In the genomic region with DNA sequence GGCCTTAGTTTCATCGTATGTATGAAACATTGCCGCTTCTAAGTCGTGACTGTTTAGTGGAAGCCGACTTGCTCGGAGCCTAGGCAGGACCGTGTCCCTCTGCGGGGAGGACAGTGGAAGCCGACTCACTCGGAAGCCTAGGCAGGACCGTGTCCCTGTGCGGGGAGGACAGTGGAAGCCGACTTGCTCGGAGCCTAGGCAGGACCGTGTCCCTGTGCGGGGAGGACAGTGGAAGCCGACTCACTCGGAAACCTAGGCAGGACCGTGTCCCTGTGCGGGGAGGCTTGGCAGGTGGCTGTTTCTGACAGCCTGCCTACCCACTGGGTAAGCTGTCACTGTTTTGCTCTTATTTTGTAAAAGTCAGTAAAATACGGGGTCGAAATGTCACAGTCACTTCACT, we compare ENCODE assay signal across 26 cellular contexts. TPM values are rescaled to one million over a fixed set of nuclear protein-coding genes. Genes with fewer than 3 reads are reported as not detected.
A peak's percentile ranks its signal among the peaks of the same experiment; 100 is the strongest.
DNase-seq lines count a peak whose midpoint lies in the region; ATAC-seq, FAIRE-seq and TF ChIP-seq lines count a peak whose summit lies in the region.
"Had no signal": no experiment of that assay in that cellular context is flagged by ENCODE, and none has a peak within 500 bp of the region (broad histone marks: within the 10 kb centered on the region; RNA-seq: fewer than 3 reads in every experiment).

No MANE protein-coding gene starts in this region.

- H3K27me3 ChIP-seq in GM23338 (ENCODE audit: insufficient read depth) = no peaks in the 10 kb centered on the region
- H3K27me3 ChIP-seq: BE2C, BLaER1 had no signal

- H3K27me3 Mint-ChIP-seq in GM23338 (ENCODE audit: insufficient read depth, low read depth, poor library complexity) (peaks cover 2% of the 10 kb centered on the region), osteocyte (ENCODE audit: unreplicated experiment) (no peaks in the 10 kb centered on the region)
- H3K27me3 Mint-ChIP-seq in activated naive CD8-positive, alpha-beta T cell treated with anti-CD3 and anti-CD28 coated beads for 36 hours = no peaks in the 10 kb centered on the region
- H3K27me3 Mint-ChIP-seq: CD4-positive, alpha-beta memory T cell; CD4-positive, CD25-positive, alpha-beta regulatory T cell; CD8-positive, alpha-beta memory T cell had no signal

- no peaks in the 10 kb centered on the region for H3K9me2 ChIP-seq in GM23338 (ENCODE audit: insufficient read depth)

- H4K20me1 ChIP-seq in GM23338 (replicated peaks; ENCODE audit: insufficient read depth) = peaks cover 2% of the 10 kb centered on the region; the same call in 1 of the 2 replicates
- H4K20me1 ChIP-seq: BLaER1 had no signal

- no peak for FAIRE-seq in kidney (lab: Jason Lieb, UNC)
- FAIRE-seq: A204.1, GM12878, GM19239 had no signal

- H3K36me3 Mint-ChIP-seq in GM23338 (ENCODE audit: low read depth) (peaks cover 24% of the 10 kb centered on the region), osteocyte (ENCODE audit: unreplicated experiment) (peaks cover 43% of the 10 kb centered on the region)
- H3K36me3 Mint-ChIP-seq in activated naive CD8-positive, alpha-beta T cell treated with anti-CD3 and anti-CD28 coated beads for 36 hours = peaks cover 2% of the 10 kb centered on the region

- no peak for TF ChIP-seq CTCF in GM23338 (conservative IDR thresholded peaks at IDR 0.05; ENCODE audit: low read depth in 2 of 2)
- TF ChIP-seq CTCF in kidney (IDR thresholded peaks at IDR 0.05; ENCODE audit: borderline replicate concordance, extremely low read depth, insufficient read depth) = no peak
- no peak for TF ChIP-seq CTCF in osteocyte (IDR thresholded peaks at IDR 0.05)

- H3K79me2 ChIP-seq in GM23338 (replicated peaks; ENCODE audit: insufficient read depth) = no peaks in the 10 kb centered on the region

- intact Hi-C loops in kidney (cut with DNase I) = no loop called here

- H3K4me1 ChIP-seq in GM23338 (ENCODE audit: insufficient read depth) = no peaks in the 10 kb centered on the region
- H3K4me1 ChIP-seq in kidney (ENCODE audit: control insufficient read depth in 1 of 2, insufficient read depth in 1 of 2, low read depth in 1 of 2, low read length in 2 of 2) = no peaks in the 10 kb centered on the region

- H3K9ac ChIP-seq in kidney (ENCODE audit: low read length in 2 of 2) = no peak overlapping the region
- H3K9ac ChIP-seq: BLaER1 had no signal

- no peak overlapping the region for H3K4me2 ChIP-seq in GM23338
- H3K4me2 ChIP-seq: BLaER1 had no signal

- ATAC-seq in GM23338 = no peak
- ATAC-seq in HG03095 (IDR thresholded peaks at IDR 0.05; ENCODE audit: unreplicated experiment) = no peak
- ATAC-seq in HG03175 (IDR thresholded peaks at IDR 0.05; ENCODE audit: unreplicated experiment) = no peak
- ATAC-seq: GM12878 had no signal

- H3K9me3 ChIP-seq in kidney (ENCODE audit: control insufficient read depth in 1 of 2, low read length in 2 of 2) = no peaks in the 10 kb centered on the region
- H3K9me3 ChIP-seq: BE2C, BLaER1 had no signal

- H3K4me3 Mint-ChIP-seq in GM23338 = no peak overlapping the region
- H3K4me3 Mint-ChIP-seq in osteocyte (ENCODE audit: unreplicated experiment) = no peak overlapping the region
- H3K4me3 Mint-ChIP-seq in activated naive CD8-positive, alpha-beta T cell treated with anti-CD3 and anti-CD28 coated beads for 36 hours = no peak overlapping the region
- H3K4me3 Mint-ChIP-seq: CD14-positive monocyte; CD4-positive, alpha-beta memory T cell; CD4-positive, CD25-positive, alpha-beta regulatory T cell; CD8-positive, alpha-beta memory T cell had no signal

- H3K27ac Mint-ChIP-seq in GM23338 = 0 out of 2 replicates have a peak overlapping the region, but pooled peaks have one; percentile 36
- no peak overlapping the region for H3K27ac Mint-ChIP-seq in osteocyte (ENCODE audit: unreplicated experiment)
- H3K27ac Mint-ChIP-seq in activated naive CD8-positive, alpha-beta T cell treated with anti-CD3 and anti-CD28 coated beads for 36 hours = no peak overlapping the region
- H3K27ac Mint-ChIP-seq: CD4-positive, alpha-beta memory T cell; CD8-positive, alpha-beta memory T cell had no signal

- H3K4me3 ChIP-seq in GM23338 = no peak overlapping the region
- no peak overlapping the region for H3K4me3 ChIP-seq in kidney (ENCODE audit: low read length in 2 of 2)
- H3K4me3 ChIP-seq: BLaER1, GM12878 had no signal

- H3K4me1 Mint-ChIP-seq in GM23338 (0 out of 3 replicates have a peak, but pooled peaks cover 3% of the 10 kb centered on the region), osteocyte (ENCODE audit: unreplicated experiment) (peaks cover 3% of the 10 kb centered on the region)
- peaks cover 4% of the 10 kb centered on the region for H3K4me1 Mint-ChIP-seq in activated naive CD8-positive, alpha-beta T cell treated with anti-CD3 and anti-CD28 coated beads for 36 hours

- DNase-seq in GM23338 (ENCODE audit: low spot score) = no peak
- DNase-seq in kidney = peak; percentile 59
- DNase-seq in osteocyte (ENCODE audit: extremely low spot score, unreplicated experiment) = peak; percentile 57
- no peak for DNase-seq in stimulated activated CD4-positive, alpha-beta T cell treated with anti-CD3 and anti-CD28 coated beads, Interleukin-1b, Interleukin-23, amount 100 ng/mL, for 48 hours
- DNase-seq in activated naive CD8-positive, alpha-beta T cell treated with anti-CD3 and anti-CD28 coated beads for 36 hours = no peak
- DNase-seq: 8988T; ACHN; BE2C; CD4-positive, alpha-beta memory T cell; CD4-positive, CD25-positive, alpha-beta regulatory T cell; CD8-positive, alpha-beta memory T cell; COR-L47; DMS 273 treated with DMSO at 0.1 percent for 48 hours; DMS153; DMS53; DMS79; DND-41; EL; GDM1 had no signal

- H3K27ac ChIP-seq in GM23338 (ENCODE audit: low read depth) (no peak overlapping the region), kidney (ENCODE audit: low read depth in 2 of 2, low read length in 2 of 2) (no peak overlapping the region)
- H3K27ac ChIP-seq: BLaER1 had no signal

- H3K9me3 Mint-ChIP-seq in GM23338 = no peaks in the 10 kb centered on the region
- H3K9me3 Mint-ChIP-seq in osteocyte (ENCODE audit: unreplicated experiment) = no peaks in the 10 kb centered on the region
- H3K9me3 Mint-ChIP-seq in activated naive CD8-positive, alpha-beta T cell treated with anti-CD3 and anti-CD28 coated beads for 36 hours = no peaks in the 10 kb centered on the region
- H3K9me3 Mint-ChIP-seq: CD4-positive, alpha-beta memory T cell; CD4-positive, CD25-positive, alpha-beta regulatory T cell; CD8-positive, alpha-beta memory T cell had no signal

- no peak overlapping the region for H2AFZ ChIP-seq in GM23338

- H3F3A ChIP-seq in GM23338 (replicated peaks; ENCODE audit: low read depth) = no peaks in the 10 kb centered on the region

- 0 out of 2 replicates have a peak, but pooled peaks cover 5% of the 10 kb centered on the region for H3K36me3 ChIP-seq in GM23338 (ENCODE audit: insufficient read depth)
- H3K36me3 ChIP-seq in kidney (ENCODE audit: control insufficient read depth in 1 of 2, insufficient read depth in 2 of 2, low read length in 2 of 2) = peaks cover 4 to 16% of the 10 kb centered on the region in 2 donors

TF ChIP-seq in GM23338, 12 proteins besides CTCF, POLR2A, EP300 and RAD21:
- no peak for TF ChIP-seq EZH2phosphoT487 (IDR thresholded peaks at IDR 0.05; ENCODE audit: unreplicated experiment)
- no peak for TF ChIP-seq CREB1 (CRISPR knock-in tag; IDR thresholded peaks at IDR 0.05; ENCODE audit: low read depth)
- no peak for TF ChIP-seq ZNF114 (CRISPR knock-in tag; IDR thresholded peaks at IDR 0.05)
- TF ChIP-seq POLR2AphosphoS5 (IDR thresholded peaks at IDR 0.05; ENCODE audit: low read depth) = no peak
- TF ChIP-seq STAT1 (IDR thresholded peaks at IDR 0.05; ENCODE audit: unreplicated experiment) = no peak
- no peak for TF ChIP-seq EZH2 (IDR thresholded peaks at IDR 0.05; ENCODE audit: low read depth, unreplicated experiment)
- TF ChIP-seq JUNB (IDR thresholded peaks at IDR 0.05; ENCODE audit: unreplicated experiment) = no peak

RNA-seq across cellular contexts. Expression of gene DCUN1D2, which starts 20.4 kb away (rescaled TPM):
- 25.7 and 38.0 TPM in 2 replicates for total RNA-seq in GM23338 (2014; rRNA removed; shearing (Covaris generic))
- polyA plus RNA-seq in GM23338 (2016; fragmentation: Nextera tagmentation; extraction: Ambion mirVana) (12.3 and 12.5 TPM in 2 replicates), kidney (ENCODE audit: insufficient read depth, low read depth, low replicate concordance) (7.6 TPM)
- total RNA-seq in kidney (19.5 TPM), osteocyte (27.5 and 29.0 TPM in 2 replicates)
- 10 to 100 TPM; 11.0 to 13.9 TPM for total RNA-seq in activated naive CD8-positive, alpha-beta T cell treated with anti-CD3 and anti-CD28 coated beads for 36 hours

RNA-seq across cellular contexts. Expression of gene ADPRHL1, which starts 57.6 kb away (rescaled TPM):
- total RNA-seq in GM23338 (2014; rRNA removed; shearing (Covaris generic)) = 0.80 and 1.3 TPM in 2 replicates
- polyA plus RNA-seq in GM23338 (2016; fragmentation: Nextera tagmentation; extraction: Ambion mirVana) (0.96 and 1.0 TPM in 2 replicates), kidney (ENCODE audit: insufficient read depth, low read depth, low replicate concordance) (1.1 TPM)
- total RNA-seq in kidney (1.5 TPM), osteocyte (2.6 and 2.9 TPM in 2 replicates)
- total RNA-seq in activated naive CD8-positive, alpha-beta T cell treated with anti-CD3 and anti-CD28 coated beads for 36 hours = under 1 TPM; 0.44 to 0.56 TPM

Comparison
In these comparisons a context has a peak if more than half of its experiments do, and no peak if none do; other contexts are left out.
1. DNase-seq: peak in kidney (single experiment) and osteocyte (single experiment); none in GM23338 (single experiment), stimulated activated CD4-positive, alpha-beta T cell treated with anti-CD3 and anti-CD28 coated beads, Interleukin-1b, Interleukin-23, amount 100 ng/mL, for 48 hours (single experiment) and activated naive CD8-positive, alpha-beta T cell treated with anti-CD3 and anti-CD28 coated beads for 36 hours (single experiment).